Comparison of ENCODE assay signal across 10 cellular contexts in the genomic region with DNA sequence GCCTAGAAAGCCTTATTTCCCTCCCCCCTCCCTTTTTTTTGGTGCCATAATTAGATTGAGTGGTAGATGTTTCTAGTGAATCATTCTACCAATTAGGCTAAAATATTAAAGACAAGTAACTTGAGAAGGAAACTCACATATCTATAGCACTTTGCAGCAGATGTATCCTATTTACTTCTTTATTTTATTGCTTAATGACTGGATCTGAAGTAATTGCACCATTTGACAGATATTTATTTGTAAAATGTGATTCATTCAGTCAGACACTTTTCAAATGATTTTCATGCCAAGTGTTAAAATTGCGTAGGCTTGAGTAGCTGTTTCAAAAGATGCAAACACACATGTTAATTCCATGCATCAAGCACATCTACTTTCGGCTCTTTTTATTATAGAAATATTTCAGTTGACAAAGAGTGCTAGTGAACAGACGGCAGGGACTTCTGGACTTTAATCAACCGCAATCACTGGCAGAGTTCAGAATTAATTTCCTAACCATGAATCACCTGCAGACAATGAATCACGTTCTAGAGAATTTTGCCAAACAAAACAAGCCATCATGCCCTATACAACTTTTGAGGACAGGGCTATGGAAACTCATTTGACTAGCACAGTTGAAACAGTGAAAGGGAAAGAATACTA.
DNase-seq lines count a peak whose midpoint lies in the region; ATAC-seq and TF ChIP-seq lines count a peak whose summit lies in the region.
"Had no signal": no experiment of that assay in that cellular context is flagged by ENCODE, and none has a peak within 500 bp of the region (broad histone marks: within the 10 kb centered on the region; RNA-seq: fewer than 3 reads in every experiment).

No MANE protein-coding gene starts in this region.

- no peak for TF ChIP-seq EP300 in esophagus muscularis mucosa (IDR thresholded peaks at IDR 0.05)

- H3K4me1 Mint-ChIP-seq in CD4-positive, alpha-beta memory T cell, result no peaks in the 10 kb centered on the region

- peaks cover 0 to 11% of the 10 kb centered on the region in 2 experiments; a peak in 2 of 4 replicates for H3K4me1 ChIP-seq in HCT116 (ENCODE audit: control insufficient read depth in 1 of 2, insufficient read depth in 2 of 2, low read length in 2 of 2)
- H3K4me1 ChIP-seq in fibroblast of lung (ENCODE audit: control insufficient read depth, extremely low read depth, insufficient read depth, low read length), result peaks cover 2% of the 10 kb centered on the region
- H3K4me1 ChIP-seq in gastrocnemius medialis, result no peaks in the 10 kb centered on the region
- peaks cover 0 to 13% (median 11%) of the 10 kb centered on the region in 4 donors for H3K4me1 ChIP-seq in esophagus muscularis mucosa
- no peaks in the 10 kb centered on the region for H3K4me1 ChIP-seq in CD4-positive, alpha-beta memory T cell (ENCODE audit: insufficient read depth, low read length)

- H3K4me2 ChIP-seq in HCT116 (ENCODE audit: low read length) (peak overlapping the region; percentile 27), fibroblast of lung (ENCODE audit: extremely low read depth, insufficient read depth, low read length) (peak overlapping the region; percentile 72)

- 17% methylated on average over 5 of the region's 5 CpGs for WGBS in esophagus muscularis mucosa

- no peak overlapping the region for H3K27ac ChIP-seq in HCT116 (ENCODE audit: low read depth, low read length)
- peak overlapping the region; percentile 39 for H3K27ac ChIP-seq in fibroblast of lung (ENCODE audit: insufficient read depth, low read length)
- H3K27ac ChIP-seq in gastrocnemius medialis, result no peak overlapping the region
- H3K27ac ChIP-seq in esophagus muscularis mucosa (replicated peaks in 1 of 4), result peak overlapping the region in 1 of 4 donors; percentile 58
- H3K27ac ChIP-seq in CD4-positive, alpha-beta memory T cell (ENCODE audit: low read depth, low read length), result no peak overlapping the region

- CTCF ChIA-PET in HCT116 (lab: Charles Lee), result no interaction called here
- CTCF ChIA-PET in CD4-positive, alpha-beta memory T cell (lab: Charles Lee; ENCODE audit: partially characterized antibody), result no interaction called here

- no peak for TF ChIP-seq RAD21 in HCT116 (IDR thresholded peaks at IDR 0.05; ENCODE audit: low read depth)

- no peaks in the 10 kb centered on the region for H3K9me2 ChIP-seq in HCT116 (ENCODE audit: insufficient read depth)

- DNase-seq in HCT116 (ENCODE audit: low read depth, low spot score), result peak; percentile 26
- peak; percentile 78 for DNase-seq in RKO (ENCODE audit: low spot score)
- DNase-seq in fibroblast of lung (ENCODE audit: low read depth in 2 of 2), result peak; percentile 97 to 98
- DNase-seq in gastrocnemius medialis, result no peak
- no peak for DNase-seq in esophagus muscularis mucosa (ENCODE audit: extremely low spot score)
- no peak for DNase-seq in CD4-positive, alpha-beta memory T cell
- no peak for DNase-seq in medulla oblongata (ENCODE audit: extremely low spot score)
- DNase-seq: NCI-H2029 treated with DMSO at 0.1 percent for 48 hours had no signal

- H3K9me3 Mint-ChIP-seq in CD4-positive, alpha-beta memory T cell, result peaks cover 0 to 2% (median 0%) of the 10 kb centered on the region in 8 donors

- no peaks in the 10 kb centered on the region for H3K27me3 Mint-ChIP-seq in CD4-positive, alpha-beta memory T cell

- TF ChIP-seq CTCF in HCT116 (IDR thresholded peaks at IDR 0.05 in 2 of 3, conservative IDR thresholded peaks at IDR 0.05 in 1 of 3; ENCODE audit: borderline replicate concordance in 1 of 3, insufficient read depth in 1 of 3, low read depth in 2 of 3, low read length in 2 of 3) (no peak), fibroblast of lung (conservative IDR thresholded peaks at IDR 0.05 in 1 of 2, IDR thresholded peaks at IDR 0.05 in 1 of 2; ENCODE audit: low read depth in 1 of 2, low read length in 2 of 2) (no peak), gastrocnemius medialis (IDR thresholded peaks at IDR 0.05 in 4 of 5, conservative IDR thresholded peaks at IDR 0.05 in 1 of 5) (no peak), esophagus muscularis mucosa (IDR thresholded peaks at IDR 0.05) (no peak)

- intact Hi-C loops in HCT116 (cut with micrococcal nuclease), result no loop called here
- intact Hi-C loops in gastrocnemius medialis (cut with DNase I; ENCODE audit: low total_unique reads), result no loop called here
- intact Hi-C loops in esophagus muscularis mucosa (cut with DNase I), result no loop called here
- intact Hi-C loops in CD4-positive, alpha-beta memory T cell (cut with micrococcal nuclease), result no loop called here

- H3K4me3 ChIP-seq in HCT116 (replicated peaks in 1 of 2; ENCODE audit: low read depth in 1 of 2, low read length in 2 of 2) (no peak overlapping the region), fibroblast of lung (replicated peaks in 1 of 4; ENCODE audit: control extremely low read depth in 1 of 4, insufficient read depth in 1 of 4, low read depth in 3 of 4, low read length in 4 of 4) (peak overlapping the region in 3 of 4 experiments; percentile 1 to 27 (median 15)), gastrocnemius medialis (no peak overlapping the region), esophagus muscularis mucosa (peak overlapping the region in 2 of 4 donors; percentile 3 to 15)
- H3K4me3 ChIP-seq in CD4-positive, alpha-beta memory T cell (ENCODE audit: low read length in 2 of 2), result no peak overlapping the region

- H3K36me3 Mint-ChIP-seq in CD4-positive, alpha-beta memory T cell, result no peaks in the 10 kb centered on the region

- in situ Hi-C loops in gastrocnemius medialis (cut with MboI; ENCODE audit: low sequenced_read_pairs in 4 of 4), result no loop called here

- H4K20me1 ChIP-seq in HCT116 (ENCODE audit: insufficient read depth) (no peaks in the 10 kb centered on the region), fibroblast of lung (ENCODE audit: control insufficient read depth, extremely low read depth, insufficient read depth, low read length) (no peaks in the 10 kb centered on the region)

- no peak overlapping the region for H3K9ac ChIP-seq in HCT116 (ENCODE audit: low read length)
- no peak overlapping the region for H3K9ac ChIP-seq in fibroblast of lung (ENCODE audit: insufficient read depth, low read length)

- H3K4me3 Mint-ChIP-seq in CD4-positive, alpha-beta memory T cell, result no peak overlapping the region
- H3K4me3 Mint-ChIP-seq: neural crest cell had no signal

- no peak overlapping the region for H2AFZ ChIP-seq in HCT116 (ENCODE audit: low read depth, low read length, poor library complexity, severe bottlenecking)
- H2AFZ ChIP-seq in fibroblast of lung (ENCODE audit: low read length), result no peak overlapping the region

- H3K79me2 ChIP-seq in HCT116 (ENCODE audit: insufficient read depth, low read length) (no peaks in the 10 kb centered on the region), fibroblast of lung (ENCODE audit: control insufficient read depth, insufficient read depth, low read length) (no peaks in the 10 kb centered on the region)

- no peak overlapping the region for H3K27ac Mint-ChIP-seq in CD4-positive, alpha-beta memory T cell

- H3K36me3 ChIP-seq in HCT116 (ENCODE audit: control insufficient read depth in 1 of 2, insufficient read depth in 2 of 2, low read length in 2 of 2) (no peaks in the 10 kb centered on the region), fibroblast of lung (ENCODE audit: control insufficient read depth, insufficient read depth, low read length) (no peaks in the 10 kb centered on the region), gastrocnemius medialis (no peaks in the 10 kb centered on the region), esophagus muscularis mucosa (no peaks in the 10 kb centered on the region)
- no peaks in the 10 kb centered on the region for H3K36me3 ChIP-seq in CD4-positive, alpha-beta memory T cell (ENCODE audit: insufficient read depth, low read length)

- POLR2A ChIA-PET in HCT116 (lab: Charles Lee), result no interaction called here
- POLR2A ChIA-PET in CD4-positive, alpha-beta memory T cell (lab: Charles Lee; ENCODE audit: partially characterized antibody), result no interaction called here

- ATAC-seq in HCT116 (peak; percentile 60), gastrocnemius medialis (peak; percentile 49 to 50), GM21526 (IDR thresholded peaks at IDR 0.05; ENCODE audit: low FRiP score, unreplicated experiment) (no peak)

- H3K9me3 ChIP-seq in HCT116 (ENCODE audit: control insufficient read depth in 1 of 2, insufficient read depth in 1 of 2, low read depth in 1 of 2, low read length in 2 of 2), result no peaks in the 10 kb centered on the region
- H3K9me3 ChIP-seq in fibroblast of lung (ENCODE audit: control insufficient read depth, insufficient read depth, low read depth, low read length), result no peaks in the 10 kb centered on the region
- H3K9me3 ChIP-seq in gastrocnemius medialis, result no peaks in the 10 kb centered on the region
- no peaks in the 10 kb centered on the region for H3K9me3 ChIP-seq in esophagus muscularis mucosa
- no peaks in the 10 kb centered on the region for H3K9me3 ChIP-seq in CD4-positive, alpha-beta memory T cell (ENCODE audit: control insufficient read depth in 1 of 2, low read length in 2 of 2)

- BruUV-seq in HCT116 (replicated peaks; lab: Mats Ljungman, UMichigan), result no TSS peak

- RAD21 ChIA-PET in HCT116 (lab: Charles Lee; ENCODE audit: low non-redundant PET in 1 of 2, low total read pairs in 2 of 2, uncharacterized antibody in 2 of 2, unreplicated experiment in 2 of 2), result no interaction called here

- TF ChIP-seq POLR2A in HCT116 (IDR thresholded peaks at IDR 0.05; ENCODE audit: borderline replicate concordance, extremely low read depth, insufficient read depth, insufficient read length) (no peak), gastrocnemius medialis (IDR thresholded peaks at IDR 0.05) (no peak), esophagus muscularis mucosa (IDR thresholded peaks at IDR 0.05; ENCODE audit: low read depth) (no peak)

- H3K27me3 ChIP-seq in HCT116 (ENCODE audit: insufficient read depth, low read length) (no peaks in the 10 kb centered on the region), fibroblast of lung (ENCODE audit: control insufficient read depth, insufficient read depth, low read length) (no peaks in the 10 kb centered on the region), gastrocnemius medialis (no peaks in the 10 kb centered on the region), esophagus muscularis mucosa (no peaks in the 10 kb centered on the region)
- H3K27me3 ChIP-seq in CD4-positive, alpha-beta memory T cell (ENCODE audit: insufficient read depth, low read length), result no peaks in the 10 kb centered on the region

TF ChIP-seq in HCT116, 20 proteins besides CTCF, POLR2A, EP300 and RAD21 (continues in another document):
- TF ChIP-seq CEBPB (IDR thresholded peaks at IDR 0.05; ENCODE audit: low read depth), result peak; percentile 42; the same call in 1 of the 2 replicates
- TF ChIP-seq, protein P1, sequence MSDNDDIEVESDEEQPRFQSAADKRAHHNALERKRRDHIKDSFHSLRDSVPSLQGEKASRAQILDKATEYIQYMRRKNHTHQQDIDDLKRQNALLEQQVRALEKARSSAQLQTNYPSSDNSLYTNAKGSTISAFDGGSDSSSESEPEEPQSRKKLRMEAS (IDR thresholded peaks at IDR 0.05), result peak; percentile 32; the same call in 1 of the 2 replicates
- peak; percentile 47 for TF ChIP-seq SP1 (IDR thresholded peaks at IDR 0.05; ENCODE audit: low read depth)
- TF ChIP-seq TCF7L2 (IDR thresholded peaks at IDR 0.05; ENCODE audit: borderline replicate concordance, extremely low read depth, insufficient read depth, insufficient read length), result no peak

Comparison
In these comparisons a context has a peak if more than half of its experiments do, and no peak if none do; other contexts are left out.
1. DNase-seq: peak in HCT116 (single experiment), RKO (single experiment) and fibroblast of lung (2 of 2); none in gastrocnemius medialis (0 of 2), esophagus muscularis mucosa (single experiment), CD4-positive, alpha-beta memory T cell (0 of 5) and medulla oblongata (single experiment).
2. H3K4me3 ChIP-seq: peak in fibroblast of lung (3 of 4); none in HCT116 (0 of 2), gastrocnemius medialis (0 of 4) and CD4-positive, alpha-beta memory T cell (0 of 2).